26 cellular contexts compared by ENCODE assay signal in genomic region chr14:102909911-102910310, GRCh38. TPM values are rescaled to one million over a fixed set of nuclear protein-coding genes. Genes with fewer than 3 reads are reported as not detected.
"Had no signal": no experiment of that assay in that cellular context is flagged by ENCODE, and none has a peak within 500 bp of the region (broad histone marks: within the 10 kb centered on the region; RNA-seq: fewer than 3 reads in every experiment).

No MANE protein-coding gene starts in this region.

- H3K27me3 Mint-ChIP-seq: activated B cell treated with CpG ODN at 0.5 μM for 24 hours; activated CD4-positive, alpha-beta memory T cell treated with anti-CD3 and anti-CD28 coated beads for 36 hours; activated naive CD8-positive, alpha-beta T cell had no signal

- H3K36me3 ChIP-seq: prostate gland had no signal

- H3K27ac ChIP-seq: body of pancreas, coronary artery, dorsolateral prefrontal cortex, left ventricle myocardium inferior, prostate gland, sigmoid colon, tibial nerve had no signal

- H3K27me3 ChIP-seq: body of pancreas, dorsolateral prefrontal cortex, sigmoid colon, tibial nerve had no signal

- H3K4me3 ChIP-seq: body of pancreas, coronary artery, dorsolateral prefrontal cortex, left ventricle myocardium inferior, lung, prostate gland, sigmoid colon, tibial nerve had no signal

- H3K9me3 Mint-ChIP-seq: activated B cell treated with CpG ODN at 0.5 μM for 24 hours; activated CD4-positive, alpha-beta memory T cell treated with anti-CD3 and anti-CD28 coated beads for 36 hours; activated T-helper 2 cell treated with anti-CD3 and anti-CD28 coated beads, Interferon-gamma antibody, Interleukin-2, Interleukin-4, amounts not matched to agents 10 μg/mL and 5 μg/mL and 100 μg/mL, durations not matched to agents 14 hours and 24 hours and 36 hours; nephron; T-helper 2 cell treated with Interferon-gamma antibody and Interleukin-4, amounts not matched to agents 5 μg/mL and 100 μg/mL, for 36 hours had no signal

- DNase-seq: activated B cell treated with CpG ODN at 0.5 μM for 24 hours; activated CD4-positive, alpha-beta memory T cell treated with anti-CD3 and anti-CD28 coated beads for 36 hours; activated CD8-positive, alpha-beta memory T cell treated with anti-CD3 and anti-CD28 coated beads, Interleukin-2, amount 50 U/mL, for 48 hours; activated T-cell treated with anti-CD3 and anti-CD28 coated beads, Interleukin-2, amount 50 U/mL, for 48 hours; anterior cingulate cortex; body of pancreas; cerebellar nuclear complex; effector memory CD4-positive, alpha-beta T cell; islet precursor cell; left ventricle myocardium inferior; small intestine; stimulated activated CD4-positive, alpha-beta T cell treated with anti-CD3 and anti-CD28 coated beads, Interleukin-1b, Interleukin-23, amount 100 ng/mL, for 48 hours; stimulated activated CD4-positive, alpha-beta T cell treated with anti-CD3 and anti-CD28 coated beads, Interleukin-4, amount 100 ng/mL, for 4 hours; stimulated activated CD8-positive, alpha-beta memory T cell treated with anti-CD3 and anti-CD28 coated beads, Interleukin-4, amount 100 ng/mL, for 48 hours; stimulated activated naive CD4-positive, alpha-beta T cell; T-helper 1 cell had no signal

- H3K27ac Mint-ChIP-seq: activated B cell treated with CpG ODN at 0.5 μM for 24 hours; activated CD4-positive, alpha-beta memory T cell treated with anti-CD3 and anti-CD28 coated beads for 36 hours; activated naive CD8-positive, alpha-beta T cell; activated T-helper 2 cell treated with anti-CD3 and anti-CD28 coated beads, Interferon-gamma antibody, Interleukin-2, Interleukin-4, amounts not matched to agents 10 μg/mL and 5 μg/mL and 100 μg/mL, durations not matched to agents 14 hours and 24 hours and 36 hours; nephron; T-helper 2 cell treated with Interferon-gamma antibody and Interleukin-4, amounts not matched to agents 5 μg/mL and 100 μg/mL, for 36 hours had no signal

- ATAC-seq: body of pancreas had no signal

- H3K9me3 ChIP-seq: body of pancreas, left ventricle myocardium inferior, prostate gland, sigmoid colon, tibial nerve had no signal

- H3K4me1 ChIP-seq: body of pancreas, left ventricle myocardium inferior, prostate gland, sigmoid colon, tibial nerve had no signal

- H3K4me3 Mint-ChIP-seq: activated B cell treated with CpG ODN at 0.5 μM for 24 hours; activated CD4-positive, alpha-beta memory T cell treated with anti-CD3 and anti-CD28 coated beads for 36 hours; activated naive CD8-positive, alpha-beta T cell; nephron; T-helper 2 cell treated with Interferon-gamma antibody and Interleukin-4, amounts not matched to agents 5 μg/mL and 100 μg/mL, for 36 hours had no signal

- H3K4me1 Mint-ChIP-seq: nephron had no signal

RNA-seq across cellular contexts. Expression of gene AMN, which starts 12.6 kb away (rescaled TPM):
- total RNA-seq: left ventricle myocardium inferior, sigmoid colon had no signal
